Comparison of ENCODE assay signal across 8 cellular contexts in the genomic region with DNA sequence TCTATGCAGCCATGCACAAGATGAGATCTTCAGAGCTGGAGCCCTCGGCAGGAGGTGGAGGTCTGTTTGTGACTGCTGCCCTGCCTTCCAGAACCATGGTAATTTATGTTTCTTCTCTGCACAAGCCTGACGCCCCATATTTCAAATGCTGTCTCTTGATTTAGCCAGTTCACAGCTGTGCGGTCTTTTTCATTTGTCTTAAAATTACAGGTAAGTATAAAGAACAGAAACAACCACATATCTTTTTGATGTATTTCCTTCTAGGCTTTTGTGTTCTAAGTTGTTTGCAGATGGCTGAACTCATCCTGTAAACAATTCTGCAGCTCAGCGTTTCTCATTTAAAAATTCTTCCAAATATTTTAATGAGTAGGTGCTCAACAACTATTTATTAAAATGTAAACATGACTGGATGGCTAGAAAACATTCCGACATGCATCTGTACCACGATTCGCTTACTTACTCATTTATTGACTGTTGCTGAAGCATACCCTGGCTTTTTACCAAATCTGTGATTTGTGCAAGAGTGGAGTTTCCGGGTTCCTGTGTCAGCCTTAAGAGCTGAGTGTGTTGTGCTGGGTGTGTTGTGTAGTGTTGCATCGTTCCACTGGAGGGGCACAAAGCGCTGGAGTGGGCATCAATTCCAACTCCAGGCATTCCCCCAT. TPM values are rescaled to one million over a fixed set of nuclear protein-coding genes. Genes with fewer than 3 reads are reported as not detected.
DNase-seq lines count a peak whose midpoint lies in the region; ATAC-seq and TF ChIP-seq lines count a peak whose summit lies in the region.
"Had no signal": no experiment of that assay in that cellular context is flagged by ENCODE, and none has a peak within 500 bp of the region (broad histone marks: within the 10 kb centered on the region; RNA-seq: fewer than 3 reads in every experiment).

No MANE protein-coding gene starts in this region.

- peak; percentile 58 for ATAC-seq in GM18505 (IDR thresholded peaks at IDR 0.05; ENCODE audit: unreplicated experiment)
- ATAC-seq in PC-3 = peak; percentile 87

- H3K27ac ChIP-seq in PC-3 (ENCODE audit: low read length) = peak overlapping the region; percentile 88
- peak overlapping the region in 1 of 2 donors; percentile 23 for H3K27ac ChIP-seq in prostate gland
- H3K27ac ChIP-seq in ovary = no peak overlapping the region
- H3K27ac ChIP-seq: thoracic aorta had no signal

- H2AFZ ChIP-seq in PC-3 (ENCODE audit: low read length) = 0 out of 2 replicates have a peak overlapping the region, but pooled peaks have one; percentile 23

- TF ChIP-seq POLR2A in GM18505 (IDR thresholded peaks at IDR 0.05; ENCODE audit: borderline replicate concordance, extremely low read depth, insufficient read depth, insufficient read length) = no peak
- TF ChIP-seq POLR2A in prostate gland (IDR thresholded peaks at IDR 0.05) = no peak
- no peak for TF ChIP-seq POLR2A in ovary (IDR thresholded peaks at IDR 0.05)

- H3K4me3 ChIP-seq in PC-3 (ENCODE audit: low read length) (peak overlapping the region; percentile 60), prostate gland (no peak overlapping the region), ovary (no peak overlapping the region)
- H3K4me3 ChIP-seq: thoracic aorta had no signal

- H3K9me3 ChIP-seq in PC-3 (ENCODE audit: low read length) (no peaks in the 10 kb centered on the region), prostate gland (no peaks in the 10 kb centered on the region), ovary (no peaks in the 10 kb centered on the region)
- H3K9me3 ChIP-seq: thoracic aorta had no signal

- H3K9ac ChIP-seq in PC-3 (ENCODE audit: low read length) = peak overlapping the region; percentile 39

- H3K4me2 ChIP-seq in PC-3 (ENCODE audit: low read length) = peak overlapping the region; percentile 86

- H3F3A ChIP-seq in PC-3 (ENCODE audit: low read length, unreplicated experiment) = peaks cover 3% of the 10 kb centered on the region

- H3K4me1 ChIP-seq in PC-3 (ENCODE audit: insufficient read depth, low read length) (peaks cover 49% of the 10 kb centered on the region), prostate gland (replicated peaks) (peaks cover 6% of the 10 kb centered on the region), ovary (ENCODE audit: insufficient read depth) (peaks cover 4% of the 10 kb centered on the region)

- POLR2A ChIA-PET in PC-3 (lab: Charles Lee; ENCODE audit: unreplicated experiment) = interaction anchor here (0.5 to 0.6 kb wide), 2 partner anchors 29 to 42 kb away, joined by 6 to 11 read pairs; no protein-coding TSS in a partner anchor

- peaks cover 75% of the 10 kb centered on the region for H3K79me2 ChIP-seq in PC-3 (ENCODE audit: low read length)

- no peaks in the 10 kb centered on the region for H3K27me3 ChIP-seq in PC-3 (ENCODE audit: low read length)
- H3K27me3 ChIP-seq in prostate gland (replicated peaks; ENCODE audit: insufficient read depth) = no peaks in the 10 kb centered on the region
- no peaks in the 10 kb centered on the region for H3K27me3 ChIP-seq in ovary

- 22% methylated on average over 10 of the region's 10 CpGs for WGBS in prostate gland
- 29 to 52% (median 36%) methylated on average over 10 of the region's 10 CpGs for WGBS in ovary, 3 donors

- CTCF ChIA-PET in PC-3 (lab: Charles Lee) = interaction anchor here (0.7 kb wide), 1 partner anchor 1466 kb away, joined by 3 read pairs; no protein-coding TSS in a partner anchor

- intact Hi-C loops in PC-3 (cut with micrococcal nuclease) (loop anchor here (1.0 to 5.0 kb wide), 3 partner anchors 35 to 332 kb away; a partner anchor contains a TSS), prostate gland (cut with DNase I) (no loop called here), ovary (cut with DNase I) (no loop called here)

- TF ChIP-seq EP300 in ovary (IDR thresholded peaks at IDR 0.05) = no peak

- H3K9me2 ChIP-seq in PC-3 (replicated peaks; ENCODE audit: low read length) = no peaks in the 10 kb centered on the region

- H4K20me1 ChIP-seq in PC-3 (ENCODE audit: low read length) = no peaks in the 10 kb centered on the region

- H3K36me3 ChIP-seq in PC-3 (ENCODE audit: low read depth, low read length) (no peaks in the 10 kb centered on the region), prostate gland (no peaks in the 10 kb centered on the region), ovary (no peaks in the 10 kb centered on the region)
- H3K36me3 ChIP-seq: thoracic aorta had no signal

- TF ChIP-seq CTCF in PC-3 (conservative IDR thresholded peaks at IDR 0.05; ENCODE audit: low read depth, low read length) (no peak; the same call in 1 of the 2 replicates), prostate gland (IDR thresholded peaks at IDR 0.05) (peak in 1 of 4 experiments; percentile 12), ovary (IDR thresholded peaks at IDR 0.05) (no peak)

- DNase-seq in PC-3 (peak; percentile 93), prostate gland (ENCODE audit: low spot score) (peak; percentile 43), ovary (no peak), NCI-H748 treated with DMSO at 0.1 percent for 48 hours (lab: John Stamatoyannopoulos, UW) (no peak), NCI-H446 treated with DMSO at 0.1 percent for 48 hours (lab: John Stamatoyannopoulos, UW) (no peak)
- DNase-seq in central memory CD4-positive, alpha-beta T cell = peak; percentile 80

- BruUV-seq in PC-3 (replicated peaks; lab: Mats Ljungman, UMichigan) = no TSS peak

RNA-seq across cellular contexts. Expression of a gene that starts 58.9 kb away (rescaled TPM):
- total RNA-seq in PC-3 (2014; rRNA removed) (20.2 and 22.6 TPM in 2 replicates), prostate gland (10 to 100 TPM; 13.2 to 17.4 TPM), ovary (10 to 100 TPM in 5 of 7 donors, 1 to 10 TPM in 2; 4.3 to 27.0 (median 18.4) TPM)
- 10 to 100 TPM in 1 of 2 donors, 1 to 10 TPM in 1; 9.8 to 85.6 TPM for polyA plus RNA-seq in ovary

Comparison
In these comparisons a context has a peak if more than half of its experiments do, and no peak if none do; other contexts are left out.
1. DNase-seq: peak in PC-3 (single experiment), central memory CD4-positive, alpha-beta T cell (single experiment) and prostate gland (single experiment); none in ovary (0 of 5), NCI-H748 treated with DMSO at 0.1 percent for 48 hours (single experiment) and NCI-H446 treated with DMSO at 0.1 percent for 48 hours (single experiment).